ENCODE assay signal across 12 cellular contexts in genomic region chr10:131947631-131948347, GRCh38. TPM values are rescaled to one million over a fixed set of nuclear protein-coding genes. Genes with fewer than 3 reads are reported as not detected.
DNase-seq lines count a peak whose midpoint lies in the region; ATAC-seq and TF ChIP-seq lines count a peak whose summit lies in the region.
"Had no signal": no experiment of that assay in that cellular context is flagged by ENCODE, and none has a peak within 500 bp of the region (broad histone marks: within the 10 kb centered on the region; RNA-seq: fewer than 3 reads in every experiment).

No MANE protein-coding gene starts in this region.

- H3K36me3 Mint-ChIP-seq in mesothelial cell of epicardium, result peaks cover 53% of the 10 kb centered on the region

- H3K9ac ChIP-seq in adipocyte (ENCODE audit: low read length), result no peak overlapping the region

- POLR2A ChIA-PET in AG04450 (lab: Yijun Ruan, JAX), result interaction anchor here (3.3 kb wide), 1 partner anchor 34 kb away, joined by 17 read pairs; the partner anchor contains the start of gene BNIP3

- H3K4me1 ChIP-seq in adipocyte (ENCODE audit: control insufficient read depth, insufficient read depth, low read length), result peaks cover 14% of the 10 kb centered on the region

- peak overlapping the region; percentile 33 for H3K27ac ChIP-seq in AG04450 (ENCODE audit: low read depth, low read length)

- peaks cover 2% of the 10 kb centered on the region for H3K4me1 Mint-ChIP-seq in mesothelial cell of epicardium

- H3K27me3 Mint-ChIP-seq in mesothelial cell of epicardium (ENCODE audit: low read depth), result no peaks in the 10 kb centered on the region
- H3K27me3 Mint-ChIP-seq: activated naive CD8-positive, alpha-beta T cell treated with anti-CD3 and anti-CD28 coated beads, Interleukin-2, amount 10 ng/mL, durations not matched to agents 7 days and 5 days had no signal

- H3K4me3 ChIP-seq in AG04450 (ENCODE audit: low read depth, low read length) (no peak overlapping the region), adipocyte (ENCODE audit: low read length) (no peak overlapping the region)
- H3K4me3 ChIP-seq: esophagus squamous epithelium had no signal

- no peaks in the 10 kb centered on the region for H3K9me3 Mint-ChIP-seq in mesothelial cell of epicardium
- H3K9me3 Mint-ChIP-seq: activated naive CD8-positive, alpha-beta T cell treated with anti-CD3 and anti-CD28 coated beads, Interleukin-2, amount 10 ng/mL, durations not matched to agents 7 days and 5 days had no signal

- intact Hi-C loops in left ventricle myocardium superior (cut with micrococcal nuclease), result no loop called here

- H3K9me3 ChIP-seq in AG04450 (ENCODE audit: control insufficient read depth, insufficient read depth, low read length), result peaks cover 3% of the 10 kb centered on the region; the same call in 1 of the 2 replicates
- no peaks in the 10 kb centered on the region for H3K9me3 ChIP-seq in adipocyte (ENCODE audit: control insufficient read depth, low read length)
- H3K9me3 ChIP-seq: esophagus squamous epithelium had no signal

- ATAC-seq in HG02763 (IDR thresholded peaks at IDR 0.05; ENCODE audit: unreplicated experiment) (no peak), left ventricle myocardium superior (no peak)

- H3K27ac Mint-ChIP-seq in mesothelial cell of epicardium, result no peak overlapping the region
- H3K27ac Mint-ChIP-seq: activated naive CD8-positive, alpha-beta T cell treated with anti-CD3 and anti-CD28 coated beads, Interleukin-2, amount 10 ng/mL, durations not matched to agents 7 days and 5 days had no signal

- H3K27me3 ChIP-seq in AG04450 (ENCODE audit: control insufficient read depth, insufficient read depth, low read length) (no peaks in the 10 kb centered on the region), adipocyte (replicated peaks; ENCODE audit: control insufficient read depth, insufficient read depth, low read length) (no peaks in the 10 kb centered on the region)
- H3K27me3 ChIP-seq: esophagus squamous epithelium had no signal

- CTCF ChIA-PET in AG04450 (lab: Charles Lee), result interaction anchor here (1.1 to 2.9 kb wide), 3 partner anchors 36 to 75 kb away, joined by 3 to 20 read pairs (median 7); no protein-coding TSS in a partner anchor

- no peak overlapping the region for H3K4me3 Mint-ChIP-seq in mesothelial cell of epicardium
- H3K4me3 Mint-ChIP-seq: activated naive CD8-positive, alpha-beta T cell treated with anti-CD3 and anti-CD28 coated beads, Interleukin-2, amount 10 ng/mL, durations not matched to agents 7 days and 5 days had no signal

- H3K36me3 ChIP-seq in adipocyte (ENCODE audit: control insufficient read depth, insufficient read depth, low read length, severe bottlenecking), result peaks cover 79% of the 10 kb centered on the region

- DNase-seq in AG04450 (ENCODE audit: low read depth, low spot score) (peak; percentile 24), HS-27A (ENCODE audit: low read depth) (peak; percentile 53), adipocyte (ENCODE audit: low read depth) (peak; percentile 42), iris pigment epithelial cell (ENCODE audit: low read depth) (peak; percentile 87), epidermal melanocyte (ENCODE audit: insufficient read length, low spot score) (no peak), left ventricle myocardium superior (no peak), mesothelial cell of epicardium (ENCODE audit: low spot score in 2 of 2, unreplicated experiment in 2 of 2) (no peak)
- DNase-seq: activated naive CD8-positive, alpha-beta T cell treated with anti-CD3 and anti-CD28 coated beads, Interleukin-2, amount 10 ng/mL, durations not matched to agents 7 days and 5 days; esophagus squamous epithelium; mesendoderm; NCI-H146 had no signal

- no peak for TF ChIP-seq CTCF in AG04450 (IDR thresholded peaks at IDR 0.05; ENCODE audit: low read depth, low read length)
- TF ChIP-seq CTCF in mesothelial cell of epicardium (IDR thresholded peaks at IDR 0.05; ENCODE audit: unreplicated experiment), result no peak

RNA-seq across cellular contexts. Expression of gene BNIP3, which starts 33.9 kb away (rescaled TPM):
- polyA plus RNA-seq in AG04450 (2011; rRNA removed), result 68.6 and 73.5 TPM in 2 replicates
- 31.2 and 36.1 TPM in 2 replicates for polyA minus RNA-seq in AG04450 (2011; rRNA and poly(A)+ RNA removed)
- total RNA-seq in left ventricle myocardium superior, result 142 TPM
- 50.8 to 57.2 TPM (median 53.0 TPM) in 3 replicates for total RNA-seq in mesothelial cell of epicardium

RNA-seq across cellular contexts. Expression of gene PPP2R2D, which starts 47.0 kb away (rescaled TPM):
- 27.2 and 27.9 TPM in 2 replicates for polyA plus RNA-seq in AG04450 (2011; rRNA removed)
- 28.0 and 33.3 TPM in 2 replicates for polyA minus RNA-seq in AG04450 (2011; rRNA and poly(A)+ RNA removed)
- total RNA-seq in left ventricle myocardium superior (43.1 TPM), mesothelial cell of epicardium (32.9 to 34.0 TPM (median 33.3 TPM) in 3 replicates)

Comparison
In these comparisons a context has a peak if more than half of its experiments do, and no peak if none do; other contexts are left out.
1. DNase-seq: peak in AG04450 (single experiment), HS-27A (single experiment), adipocyte (single experiment) and iris pigment epithelial cell (single experiment); none in epidermal melanocyte (single experiment), left ventricle myocardium superior (single experiment) and mesothelial cell of epicardium (0 of 2).